8 cellular contexts compared by ENCODE assay signal in the genomic region with DNA sequence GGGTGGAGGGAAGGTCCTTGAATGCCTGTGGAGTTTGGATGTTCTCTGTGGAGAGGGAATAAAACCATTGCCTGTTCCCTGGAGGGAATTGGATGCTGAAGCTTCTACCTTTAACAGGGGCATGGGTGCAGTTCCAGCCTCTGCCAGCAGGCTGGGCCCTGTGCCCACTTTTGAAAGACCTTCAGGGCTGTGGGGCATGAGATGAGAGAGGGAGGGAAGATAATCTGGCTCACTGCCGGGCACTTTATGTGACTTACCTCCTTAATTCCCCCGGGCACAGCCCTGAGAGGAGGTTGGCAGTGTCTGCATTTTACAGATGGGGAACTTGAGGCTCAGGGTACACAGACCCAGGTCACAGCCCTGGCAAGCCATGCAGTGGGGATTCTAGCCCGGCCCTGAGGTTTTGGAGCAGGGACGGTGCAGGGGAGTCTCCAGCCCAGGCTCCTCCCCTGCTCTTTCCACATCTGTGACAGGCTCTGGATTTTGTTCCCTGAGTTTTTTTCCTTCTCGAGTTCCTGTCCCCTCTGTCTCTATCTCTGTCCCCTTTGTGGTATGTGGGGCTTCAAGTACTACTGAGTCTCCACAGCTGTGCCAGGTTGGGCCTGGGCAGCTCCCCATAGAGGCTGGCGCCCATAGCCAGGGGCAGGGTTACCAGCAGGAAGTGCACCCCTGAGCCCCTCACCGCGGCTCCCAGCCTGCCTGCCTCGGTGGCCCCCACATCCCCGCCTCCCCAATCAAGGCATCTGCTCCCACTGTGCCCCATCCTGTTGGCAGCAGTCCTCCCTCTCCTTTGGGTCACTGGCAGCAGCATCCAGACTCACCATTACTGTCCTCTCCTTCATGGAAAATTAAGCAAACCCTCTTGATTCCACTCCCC. TPM values are rescaled to one million over a fixed set of nuclear protein-coding genes. Genes with fewer than 3 reads are reported as not detected.
DNase-seq lines count a peak whose midpoint lies in the region; TF ChIP-seq lines count a peak whose summit lies in the region.

No MANE protein-coding gene starts in this region.

- H3K36me3 ChIP-seq in OCI-LY1 (ENCODE audit: insufficient read depth, low read length) = no peaks in the 10 kb centered on the region

- H4K20me1 ChIP-seq in OCI-LY1 (ENCODE audit: insufficient read depth, low read length) = no peaks in the 10 kb centered on the region

- H3K27me3 ChIP-seq in OCI-LY1 (ENCODE audit: insufficient read depth, low read length) = no peaks in the 10 kb centered on the region

- no peak overlapping the region for H3K27ac ChIP-seq in OCI-LY1 (ENCODE audit: low read depth, low read length, poor library complexity, severe bottlenecking)

- H3K4me2 ChIP-seq in OCI-LY1 (ENCODE audit: low read length) = no peak overlapping the region; the same call in 1 of the 2 replicates

- H3K79me2 ChIP-seq in OCI-LY1 (ENCODE audit: insufficient read depth, low read length) = no peaks in the 10 kb centered on the region

- H3K9me2 ChIP-seq in OCI-LY1 (ENCODE audit: low read depth, low read length) = no peaks in the 10 kb centered on the region

- H2AFZ ChIP-seq in OCI-LY1 (ENCODE audit: low read length) = no peak overlapping the region

- H3K9me3 ChIP-seq in OCI-LY1 (ENCODE audit: low read length) = no peaks in the 10 kb centered on the region

- no peak overlapping the region; the same call in 1 of the 2 replicates for H3K9ac ChIP-seq in OCI-LY1 (ENCODE audit: low read length)

- H3F3A ChIP-seq in OCI-LY1 (ENCODE audit: insufficient read depth, low read length) = no peaks in the 10 kb centered on the region

- DNase-seq in NCI-H146 (lab: John Stamatoyannopoulos, UW) = peak; percentile 47
- DNase-seq in NCI-H146 treated with DMSO at 0.1 percent for 48 hours (lab: John Stamatoyannopoulos, UW; ENCODE audit: unreplicated experiment) = no peak
- peak; percentile 85 for DNase-seq in HuH-7 (ENCODE audit: low spot score)
- peak; percentile 85 for DNase-seq in activated T-cell treated with anti-CD3 and anti-CD28 coated beads for 1 hour (ENCODE audit: low read depth)
- peak; percentile 25 for DNase-seq in epithelial cell of proximal tubule (ENCODE audit: low read depth)
- peak; percentile 89 for DNase-seq in myocyte (ENCODE audit: low read depth)
- peak; percentile 72 for DNase-seq in stimulated activated CD8-positive, alpha-beta memory T cell treated with anti-CD3 and anti-CD28 coated beads, Interleukin-7, amount 100 ng/mL, for 24 hours (ENCODE audit: low read depth)

- no peak overlapping the region for H3K4me3 ChIP-seq in OCI-LY1 (ENCODE audit: low read depth, low read length, poor library complexity, severe bottlenecking)
- H3K4me3 ChIP-seq in epithelial cell of proximal tubule (ENCODE audit: low read depth, low read length) = peak overlapping the region; percentile 20

- peaks cover 10% of the 10 kb centered on the region for H3K4me1 ChIP-seq in OCI-LY1 (ENCODE audit: insufficient read depth, low read length, severe bottlenecking)

- TF ChIP-seq CTCF in OCI-LY1 (IDR thresholded peaks at IDR 0.05; ENCODE audit: low read length) = peak; percentile 99
- peak; percentile 99 for TF ChIP-seq CTCF in epithelial cell of proximal tubule (conservative IDR thresholded peaks at IDR 0.05; ENCODE audit: low read depth, low read length)

RNA-seq across cellular contexts. Expression of a gene that starts 14.0 kb away (rescaled TPM):
- 12.1 and 24.2 TPM in 2 replicates for total RNA-seq in epithelial cell of proximal tubule
- 27.3 and 30.6 TPM in 2 replicates for total RNA-seq in myocyte
- polyA plus RNA-seq in myocyte (2012) = 18.6 TPM

RNA-seq across cellular contexts. Expression of a gene that starts 27.7 kb away (rescaled TPM):
- total RNA-seq in epithelial cell of proximal tubule (27.4 and 45.4 TPM in 2 replicates), myocyte (37.5 and 48.2 TPM in 2 replicates)
- 34.9 TPM for polyA plus RNA-seq in myocyte (2012)

RNA-seq across cellular contexts. Expression of a gene that starts 56.1 kb away (rescaled TPM):
- total RNA-seq in epithelial cell of proximal tubule (33.0 and 65.7 TPM in 2 replicates), myocyte (94.5 and 150 TPM in 2 replicates)
- 77.8 TPM for polyA plus RNA-seq in myocyte (2012)
